ENCODE assay signal across 19 cellular contexts in genomic region chr15:68330911-68331310, GRCh38. TPM values are rescaled to one million over a fixed set of nuclear protein-coding genes. Genes with fewer than 3 reads are reported as not detected.
DNase-seq lines count a peak whose midpoint lies in the region; ATAC-seq and TF ChIP-seq lines count a peak whose summit lies in the region.
"Had no signal": no experiment of that assay in that cellular context is flagged by ENCODE, and none has a peak within 500 bp of the region (broad histone marks: within the 10 kb centered on the region; RNA-seq: fewer than 3 reads in every experiment).

No MANE protein-coding gene starts in this region.

- H3K9me3 Mint-ChIP-seq in brain (peaks cover 0 to 6% (median 0%) of the 10 kb centered on the region in 5 experiments), type B pancreatic cell (no peaks in the 10 kb centered on the region), T-cell (no peaks in the 10 kb centered on the region)

- H3K27ac ChIP-seq in HUES64 (ENCODE audit: low read depth, low read length) (peak overlapping the region; percentile 53; the same call in 1 of the 2 replicates), transverse colon (no peak overlapping the region)
- H3K27ac ChIP-seq: esophagus squamous epithelium, heart right ventricle, left lung, psoas muscle, upper lobe of left lung had no signal

- DNase-seq in medulla oblongata (ENCODE audit: extremely low spot score) (peak; percentile 62), type B pancreatic cell (ENCODE audit: extremely low spot score, unreplicated experiment) (no peak), T-cell (no peak), left cardiac atrium (no peak), NCI-H1092 (lab: John Stamatoyannopoulos, UW) (no peak), transverse colon (no peak)
- DNase-seq: activated CD4-positive, alpha-beta T cell treated with anti-CD3 and anti-CD28 coated beads for 4 hours; activated CD8-positive, alpha-beta memory T cell treated with anti-CD3 and anti-CD28 coated beads, Interleukin-2, amount 50 U/mL, for 48 hours; activated naive CD4-positive, alpha-beta T cell; aorta; DMS53; esophagus squamous epithelium; heart right ventricle; left lung; psoas muscle; upper lobe of left lung had no signal

- 15% methylated on average over 10 of the region's 10 CpGs for WGBS in HUES64
- 60 to 64% methylated on average over 1 to 10 of the region's 10 CpGs for WGBS in transverse colon (ENCODE audit: low coverage in 1 of 2), 2 donors

- POLR2A ChIA-PET in T-cell (lab: Charles Lee), result no interaction called here

- H3K27me3 Mint-ChIP-seq in brain, result peaks cover 15% of the 10 kb centered on the region
- peaks cover 25% of the 10 kb centered on the region for H3K27me3 Mint-ChIP-seq in type B pancreatic cell
- H3K27me3 Mint-ChIP-seq in T-cell, result peaks cover 0 to 21% of the 10 kb centered on the region in 2 donors

- peak overlapping the region; percentile 16; the same call in 1 of the 2 replicates for H3K9ac ChIP-seq in HUES64 (ENCODE audit: low read depth, low read length)

- H3K27me3 ChIP-seq in HUES64 (ENCODE audit: insufficient read depth, low read length) (no peaks in the 10 kb centered on the region), transverse colon (no peaks in the 10 kb centered on the region)
- H3K27me3 ChIP-seq: heart right ventricle, upper lobe of left lung had no signal

- H3K9me3 ChIP-seq in HUES64 (ENCODE audit: insufficient read depth, low read depth, low read length), result no peaks in the 10 kb centered on the region
- H3K9me3 ChIP-seq in transverse colon, result no peaks in the 10 kb centered on the region
- H3K9me3 ChIP-seq: esophagus squamous epithelium, heart right ventricle, left lung, psoas muscle, upper lobe of left lung had no signal

- ATAC-seq in T-cell (replicated peaks in 1 of 4) (no peak), left cardiac atrium (no peak)
- ATAC-seq: heart right ventricle, left lung, psoas muscle had no signal

- TF ChIP-seq POLR2A in transverse colon (IDR thresholded peaks at IDR 0.05), result no peak

- CTCF ChIA-PET in T-cell (lab: Charles Lee), result no interaction called here

- TF ChIP-seq EP300 in transverse colon (IDR thresholded peaks at IDR 0.05; ENCODE audit: low read depth), result no peak

- peak overlapping the region; percentile 15 to 89 (median 62) for H3K27ac Mint-ChIP-seq in brain
- H3K27ac Mint-ChIP-seq in type B pancreatic cell, result peak overlapping the region; percentile 32
- no peak overlapping the region for H3K27ac Mint-ChIP-seq in T-cell

- intact Hi-C loops in left cardiac atrium (cut with DNase I) (no loop called here), transverse colon (cut with DNase I; ENCODE audit: low total_unique reads) (no loop called here)

- TF ChIP-seq CTCF in brain (conservative IDR thresholded peaks at IDR 0.05), result no peak
- no peak for TF ChIP-seq CTCF in type B pancreatic cell (conservative IDR thresholded peaks at IDR 0.05)
- TF ChIP-seq CTCF in transverse colon (IDR thresholded peaks at IDR 0.05), result no peak

- no peaks in the 10 kb centered on the region for H3K36me3 Mint-ChIP-seq in brain
- H3K36me3 Mint-ChIP-seq in type B pancreatic cell, result no peaks in the 10 kb centered on the region
- H3K36me3 Mint-ChIP-seq in T-cell, result no peaks in the 10 kb centered on the region

- H3K4me3 Mint-ChIP-seq in brain (peak overlapping the region in 1 of 5 experiments; percentile 25), type B pancreatic cell (peak overlapping the region; percentile 11), T-cell (no peak overlapping the region)

- in situ Hi-C loops in transverse colon (cut with MboI; ENCODE audit: low pct_ligation_motif_present in 1 of 4, low pct_unique_long_range_greater_than_20kb in 1 of 4, low sequenced_read_pairs in 3 of 4), result no loop called here

- H3K4me1 Mint-ChIP-seq in brain (peaks cover 43% of the 10 kb centered on the region), type B pancreatic cell (ENCODE audit: unreplicated experiment) (peaks cover 35% of the 10 kb centered on the region), T-cell (peaks cover 23 to 40% (median 31%) of the 10 kb centered on the region in 3 donors)

- H3K36me3 ChIP-seq in HUES64 (ENCODE audit: insufficient read depth, low read length), result no peaks in the 10 kb centered on the region
- H3K36me3 ChIP-seq in transverse colon, result no peaks in the 10 kb centered on the region
- H3K36me3 ChIP-seq: esophagus squamous epithelium, left lung, upper lobe of left lung had no signal

- peak overlapping the region; percentile 17; the same call in 1 of the 2 replicates for H3K4me3 ChIP-seq in HUES64 (ENCODE audit: low read length)
- H3K4me3 ChIP-seq in transverse colon, result no peak overlapping the region
- H3K4me3 ChIP-seq: esophagus squamous epithelium, heart right ventricle, left lung, psoas muscle, smooth muscle cell, upper lobe of left lung had no signal

- H3K4me1 ChIP-seq in HUES64 (ENCODE audit: insufficient read depth, low read length) (peaks cover 17% of the 10 kb centered on the region), transverse colon (peaks cover 0 to 6% (median 0%) of the 10 kb centered on the region in 4 donors)
- H3K4me1 ChIP-seq: psoas muscle had no signal

RNA-seq across cellular contexts. Expression of gene FEM1B, which starts 53.4 kb away (rescaled TPM):
- 32.7 TPM for polyA plus RNA-seq in HUES64 (2013, experiment 1 of 2)
- polyA plus RNA-seq in HUES64 (2013, experiment 2 of 2), result 36.9 TPM
- 15.5 TPM for polyA plus RNA-seq in brain (ENCODE audit: insufficient read depth, low read depth, low replicate concordance)
- total RNA-seq in type B pancreatic cell (ENCODE audit: low replicate concordance), result 54.2 and 63.1 TPM in 2 replicates
- total RNA-seq in T-cell, result 10 to 100 TPM; 36.9 to 75.8 (median 55.3) TPM
- 10 to 100 TPM; 41.1 to 69.7 TPM for total RNA-seq in left cardiac atrium
- total RNA-seq in transverse colon, result 10 to 100 TPM; 25.1 to 64.7 (median 43.0) TPM

Comparison
In these comparisons a context has a peak if more than half of its experiments do, and no peak if none do; other contexts are left out.
1. H3K27ac Mint-ChIP-seq: peak in brain (5 of 5) and type B pancreatic cell (single experiment); none in T-cell (0 of 2).